In genomic region chrX:153878969-153879653, GRCh38 we compare ENCODE assay signal across 13 cellular contexts. TPM values are rescaled to one million over a fixed set of nuclear protein-coding genes. Genes with fewer than 3 reads are reported as not detected.
DNase-seq lines count a peak whose midpoint lies in the region; ATAC-seq, FAIRE-seq and TF ChIP-seq lines count a peak whose summit lies in the region.
"Had no signal": no experiment of that assay in that cellular context is flagged by ENCODE, and none has a peak within 500 bp of the region (broad histone marks: within the 10 kb centered on the region; RNA-seq: fewer than 3 reads in every experiment).

No MANE protein-coding gene starts in this region.

- H3K27me3 ChIP-seq in H1 (replicated peaks in 1 of 4; ENCODE audit: control insufficient read depth in 3 of 4, extremely low read depth in 1 of 4, insufficient read depth in 3 of 4, low read length in 3 of 4), result no peaks in the 10 kb centered on the region; a peak in 1 of 7 replicates

- H3K9me3 Mint-ChIP-seq in activated naive CD4-positive, alpha-beta T cell treated with anti-CD3 and anti-CD28 coated beads, Interleukin-2, amount 10 ng/mL, durations not matched to agents 7 days and 5 days, result no peaks in the 10 kb centered on the region
- peaks cover 0 to 3% of the 10 kb centered on the region in 2 donors for H3K9me3 Mint-ChIP-seq in stimulated activated naive B cell treated with anti-CD40 and anti-IgM and Interleukin-4, amounts not matched to agents 10 μg/mL and 1 μg/mL and 100 μg/mL, for 72 hours

- peaks cover 2 to 12% of the 10 kb centered on the region in 2 experiments for H4K20me1 ChIP-seq in H1 (replicated peaks in 1 of 2; ENCODE audit: control insufficient read depth in 1 of 2, insufficient read depth in 2 of 2, low read length in 2 of 2)

- peak overlapping the region; percentile 46 for H4K5ac ChIP-seq in H1 (ENCODE audit: insufficient read length, low read depth, low read length)

- FAIRE-seq in H1 (lab: Jason Lieb, UNC) (peak; percentile 77), H54 (lab: Jason Lieb, UNC) (no peak)
- FAIRE-seq: GM18507 had no signal

- no peak; a peak in 1 of 4 replicates for TF ChIP-seq CTCF in H1 (IDR thresholded peaks at IDR 0.05; ENCODE audit: control extremely low read depth in 1 of 3, insufficient read depth in 1 of 3, low read depth in 1 of 3, low read length in 3 of 3)

- H3K27ac ChIP-seq in H1 (ENCODE audit: low read depth, low read length), result peak overlapping the region; percentile 15; the same call in 1 of the 2 replicates

- H3K27me3 Mint-ChIP-seq in activated naive CD4-positive, alpha-beta T cell treated with anti-CD3 and anti-CD28 coated beads, Interleukin-2, amount 10 ng/mL, durations not matched to agents 7 days and 5 days, result peaks cover 78% of the 10 kb centered on the region
- H3K27me3 Mint-ChIP-seq in stimulated activated naive B cell treated with anti-CD40 and anti-IgM and Interleukin-4, amounts not matched to agents 10 μg/mL and 1 μg/mL and 100 μg/mL, for 72 hours, result peaks cover 54 to 63% of the 10 kb centered on the region in 2 donors

- H3K4me1 Mint-ChIP-seq in activated naive CD4-positive, alpha-beta T cell treated with anti-CD3 and anti-CD28 coated beads, Interleukin-2, amount 10 ng/mL, durations not matched to agents 7 days and 5 days, result peaks cover 20% of the 10 kb centered on the region
- peaks cover 20 to 25% of the 10 kb centered on the region in 2 donors for H3K4me1 Mint-ChIP-seq in stimulated activated naive B cell treated with anti-CD40 and anti-IgM and Interleukin-4, amounts not matched to agents 10 μg/mL and 1 μg/mL and 100 μg/mL, for 72 hours

- DNase-seq in activated naive CD4-positive, alpha-beta T cell treated with Interleukin-2 at 50 U/mL for 16 hours, result peak; percentile 21
- no peak for DNase-seq in activated naive CD4-positive, alpha-beta T cell treated with anti-CD3 and anti-CD28 coated beads, Interleukin-2, amount 10 ng/mL, durations not matched to agents 7 days and 5 days
- DNase-seq in NCI-H345 (lab: John Stamatoyannopoulos, UW) (peak; percentile 68), H1 (ENCODE audit: low read depth in 1 of 2, low spot score in 2 of 2) (no peak), cerebellar cortex (ENCODE audit: low spot score) (no peak), H54 (ENCODE audit: insufficient read length, low spot score) (no peak)
- no peak for DNase-seq in stimulated activated naive B cell treated with anti-CD40 and anti-IgM and Interleukin-4, amounts not matched to agents 10 μg/mL and 1 μg/mL and 100 μg/mL, for 72 hours
- DNase-seq: AML-193 had no signal

- no peak for TF ChIP-seq POLR2A in H1 (IDR thresholded peaks at IDR 0.05; ENCODE audit: control extremely low read depth in 1 of 2, low read depth in 2 of 2, low read length in 2 of 2)
- no peak for TF ChIP-seq POLR2A in H54 (IDR thresholded peaks at IDR 0.05; ENCODE audit: low read depth, low read length)

- no peak overlapping the region for H3K4me3 Mint-ChIP-seq in activated naive CD4-positive, alpha-beta T cell treated with anti-CD3 and anti-CD28 coated beads, Interleukin-2, amount 10 ng/mL, durations not matched to agents 7 days and 5 days
- H3K4me3 Mint-ChIP-seq in stimulated activated naive B cell treated with anti-CD40 and anti-IgM and Interleukin-4, amounts not matched to agents 10 μg/mL and 1 μg/mL and 100 μg/mL, for 72 hours, result peak overlapping the region; percentile 59 to 66

- 5% methylated on average over 19 of the region's 28 CpGs; no CpG with 5 or more reads in 1 of the 2 experiments for WGBS in H1 (ENCODE audit: extremely low coverage in 1 of 2, insufficient coverage in 1 of 2, insufficient read length in 1 of 2, insufficient replicate concordance in 2 of 2, low coverage in 1 of 2, low lambda C conversion rate in 2 of 2, missing lambda C conversion rate in 1 of 2), 2 experiments

- no peaks in the 10 kb centered on the region for H3K79me1 ChIP-seq in H1 (ENCODE audit: low read depth, low read length)

- no peak overlapping the region for H2BK15ac ChIP-seq in H1 (ENCODE audit: low read length)

- H4K91ac ChIP-seq in H1 (replicated peaks; ENCODE audit: insufficient read length, low read length), result no peak overlapping the region

- no peak overlapping the region for H2AFZ ChIP-seq in H1 (ENCODE audit: low read length)

- H2AK5ac ChIP-seq in H1 (ENCODE audit: low read depth, low read length), result no peak overlapping the region

- H3K9me3 ChIP-seq in H1 (ENCODE audit: insufficient read depth in 2 of 2, low read depth in 1 of 2, low read length in 1 of 2), result no peaks in the 10 kb centered on the region

- no peak overlapping the region for H2BK20ac ChIP-seq in H1 (ENCODE audit: low read length)

- H3K14ac ChIP-seq in H1 (ENCODE audit: insufficient read length), result no peak overlapping the region

- TF ChIP-seq RAD21 in H1 (IDR thresholded peaks at IDR 0.05 in 1 of 2, conservative IDR thresholded peaks at IDR 0.05 in 1 of 2; ENCODE audit: low read depth in 2 of 2, low read length in 2 of 2), result no peak

- no peak overlapping the region; the same call in 1 of the 2 replicates for H4K8ac ChIP-seq in H1 (ENCODE audit: extremely low read depth, insufficient read depth, low read length)

- H3K4me3 ChIP-seq in H1 (ENCODE audit: extremely low read depth in 1 of 4, insufficient read depth in 2 of 4, low read depth in 3 of 4, low read length in 4 of 4), result peak overlapping the region; percentile 9 to 51 (median 26); a peak in 5 of 8 replicates
- H3K4me3 ChIP-seq: lung had no signal

- peak overlapping the region; percentile 52; the same call in 1 of the 2 replicates for H2BK5ac ChIP-seq in H1 (ENCODE audit: low read depth, low read length)

- no peaks in the 10 kb centered on the region for H3K36me3 Mint-ChIP-seq in activated naive CD4-positive, alpha-beta T cell treated with anti-CD3 and anti-CD28 coated beads, Interleukin-2, amount 10 ng/mL, durations not matched to agents 7 days and 5 days
- H3K36me3 Mint-ChIP-seq in stimulated activated naive B cell treated with anti-CD40 and anti-IgM and Interleukin-4, amounts not matched to agents 10 μg/mL and 1 μg/mL and 100 μg/mL, for 72 hours, result peaks cover 0 to 5% of the 10 kb centered on the region in 2 donors

- no peak overlapping the region for H3K27ac Mint-ChIP-seq in activated naive CD4-positive, alpha-beta T cell treated with anti-CD3 and anti-CD28 coated beads, Interleukin-2, amount 10 ng/mL, durations not matched to agents 7 days and 5 days
- H3K27ac Mint-ChIP-seq in stimulated activated naive B cell treated with anti-CD40 and anti-IgM and Interleukin-4, amounts not matched to agents 10 μg/mL and 1 μg/mL and 100 μg/mL, for 72 hours, result no peak overlapping the region

- H3K4me1 ChIP-seq in H1 (replicated peaks in 1 of 4; ENCODE audit: control insufficient read depth in 3 of 4, insufficient read depth in 4 of 4, low read length in 3 of 4), result peaks cover 7 to 50% (median 32%) of the 10 kb centered on the region in 4 experiments

- no peak overlapping the region for H3K23ac ChIP-seq in H1 (ENCODE audit: insufficient read length)

- POLR2A ChIA-PET in H1 (lab: Charles Lee; ENCODE audit: partially characterized antibody), result interaction anchor here (0.6 to 2.0 kb wide), 9 partner anchors 11 to 58 kb away, joined by 3 to 6 read pairs (median 3); partner anchors contain the start of gene ARHGAP4

- H2BK12ac ChIP-seq in H1 (ENCODE audit: low read depth, low read length), result no peak overlapping the region

- CTCF ChIA-PET in activated naive CD4-positive, alpha-beta T cell treated with anti-CD3 and anti-CD28 coated beads, Interleukin-2, amount 10 ng/mL, durations not matched to agents 7 days and 5 days (lab: Charles Lee), result interaction anchor here (1.0 to 1.2 kb wide), 2 partner anchors 43 to 87 kb away, joined by 3 read pairs; no protein-coding TSS in a partner anchor
- CTCF ChIA-PET in H1 (lab: Charles Lee; ENCODE audit: partially characterized antibody), result interaction anchor here (0.6 to 2.5 kb wide), 9 partner anchors 8 to 302 kb away, joined by 3 to 9 read pairs (median 3); no protein-coding TSS in a partner anchor

- H3K18ac ChIP-seq in H1 (ENCODE audit: extremely low read depth, low read length), result no peak overlapping the region; the same call in 1 of the 2 replicates

- H3K79me2 ChIP-seq in H1 (ENCODE audit: control insufficient read depth in 1 of 2, insufficient read depth in 2 of 2, low read length in 2 of 2), result no peaks in the 10 kb centered on the region; a peak in 1 of 4 replicates

- ATAC-seq in stimulated activated naive B cell treated with anti-CD40 and anti-IgM and Interleukin-4, amounts not matched to agents 10 μg/mL and 1 μg/mL and 100 μg/mL, for 72 hours (replicated peaks), result peak; percentile 73 to 80
- no peak for ATAC-seq in GM21737 (IDR thresholded peaks at IDR 0.05; ENCODE audit: unreplicated experiment)

- H3K9ac ChIP-seq in H1 (replicated peaks in 1 of 4; ENCODE audit: extremely low read depth in 1 of 4, low read depth in 3 of 4, low read length in 3 of 4), result no peak overlapping the region

- H2BK120ac ChIP-seq in H1 (replicated peaks; ENCODE audit: low read depth, low read length), result no peak overlapping the region

- H3K56ac ChIP-seq in H1 (replicated peaks; ENCODE audit: insufficient read length, low read depth, low read length), result no peak overlapping the region

- H3K36me3 ChIP-seq in H1 (ENCODE audit: control insufficient read depth in 2 of 4, insufficient read depth in 4 of 4, low read length in 3 of 4), result no peaks in the 10 kb centered on the region

- no peak for TF ChIP-seq EP300 in H1 (IDR thresholded peaks at IDR 0.05; ENCODE audit: borderline replicate concordance in 1 of 2, low read depth in 2 of 2, low read length in 2 of 2)

- peak overlapping the region; percentile 49 to 81 for H3K4me2 ChIP-seq in H1 (ENCODE audit: insufficient read depth in 1 of 2, low read depth in 2 of 2, low read length in 2 of 2)

- no peaks in the 10 kb centered on the region for H3K23me2 ChIP-seq in H1 (ENCODE audit: low read depth, low read length)

- H3K4ac ChIP-seq in H1 (replicated peaks; ENCODE audit: insufficient read length, low read depth, low read length), result no peak overlapping the region

RNA-seq across cellular contexts. Expression of gene L1CAM, which starts 6.9 kb away (rescaled TPM):
- total RNA-seq in H1 (2021; fragmentation: NEBNext Ultra II Directional; extraction: Animal tissue kit (Norgen Biotek cat#: 25700)), result 38.7 and 43.0 TPM in 2 replicates
- 11.0 and 16.4 TPM in 2 replicates for polyA plus RNA-seq in H1 (2011; rRNA removed)
- 9.1 TPM for polyA plus RNA-seq in H1 (2011; cell fraction: cytosol; rRNA removed)
- 32.6 TPM for polyA plus RNA-seq in H1 (2011; cell fraction: nucleus; rRNA removed)
- polyA plus RNA-seq in H1 (2012, experiment 1 of 2), result 22.4 to 29.0 TPM (median 26.2 TPM) in 4 replicates
- polyA plus RNA-seq in H1 (2012, experiment 2 of 2), result 15.9 TPM
- 54.0 TPM for polyA plus RNA-seq in H1 (2013, experiment 1 of 2)
- polyA plus RNA-seq in H1 (2013, experiment 2 of 2), result 46.2 TPM
- 13.0 and 18.6 TPM in 2 replicates for polyA minus RNA-seq in H1 (2011; rRNA and poly(A)+ RNA removed)
- 21.0 TPM for polyA minus RNA-seq in H1 (2011; cell fraction: cytosol; rRNA and poly(A)+ RNA removed)
- polyA minus RNA-seq in H1 (2011; cell fraction: nucleus; rRNA and poly(A)+ RNA removed), result 12.7 TPM

RNA-seq across cellular contexts. Expression of gene AVPR2, which starts 25.4 kb away (rescaled TPM):
- total RNA-seq in H1 (2021; fragmentation: NEBNext Ultra II Directional; extraction: Animal tissue kit (Norgen Biotek cat#: 25700)), result not detected in 2 replicates
- polyA plus RNA-seq in H1 (2011; rRNA removed), result 0.08 and 0.09 TPM in 2 replicates
- 0.06 TPM for polyA plus RNA-seq in H1 (2011; cell fraction: cytosol; rRNA removed)
- 0.14 TPM for polyA plus RNA-seq in H1 (2011; cell fraction: nucleus; rRNA removed)
- 0.25 to 0.54 TPM (median 0.35 TPM) in 3 of 4 replicates, not detected in the other for polyA plus RNA-seq in H1 (2012, experiment 1 of 2)
- polyA plus RNA-seq in H1 (2012, experiment 2 of 2), result 0.14 TPM
- 0.10 TPM for polyA plus RNA-seq in H1 (2013, experiment 1 of 2)
- 0.13 TPM for polyA plus RNA-seq in H1 (2013, experiment 2 of 2)
- polyA minus RNA-seq in H1 (2011; rRNA and poly(A)+ RNA removed), result 0.15 TPM in 1 of 2 replicates, not detected in the other
- not detected for polyA minus RNA-seq in H1 (2011; cell fraction: cytosol; rRNA and poly(A)+ RNA removed)
- not detected for polyA minus RNA-seq in H1 (2011; cell fraction: nucleus; rRNA and poly(A)+ RNA removed)
- total RNA-seq: LHCN-M2; T-helper 2 cell treated with Interferon-gamma antibody and Interleukin-4, amounts not matched to agents 100 ng/mL and 5 ng/mL, for 36 hours had no signal

RNA-seq across cellular contexts. Expression of gene ARHGAP4, which starts 47.0 kb away (rescaled TPM):
- total RNA-seq in H1 (2021; fragmentation: NEBNext Ultra II Directional; extraction: Animal tissue kit (Norgen Biotek cat#: 25700)), result 25.9 and 26.0 TPM in 2 replicates
- 23.9 and 42.4 TPM in 2 replicates for polyA plus RNA-seq in H1 (2011; rRNA removed)
- polyA plus RNA-seq in H1 (2011; cell fraction: cytosol; rRNA removed), result 27.6 TPM
- polyA plus RNA-seq in H1 (2011; cell fraction: nucleus; rRNA removed), result 149 TPM
- polyA plus RNA-seq in H1 (2012, experiment 1 of 2), result 10.6 to 29.1 TPM (median 24.4 TPM) in 4 replicates
- 21.7 TPM for polyA plus RNA-seq in H1 (2012, experiment 2 of 2)
- polyA plus RNA-seq in H1 (2013, experiment 1 of 2), result 27.8 TPM
- 26.3 TPM for polyA plus RNA-seq in H1 (2013, experiment 2 of 2)
- polyA minus RNA-seq in H1 (2011; rRNA and poly(A)+ RNA removed), result 9.9 and 11.1 TPM in 2 replicates
- 32.3 TPM for polyA minus RNA-seq in H1 (2011; cell fraction: cytosol; rRNA and poly(A)+ RNA removed)
- polyA minus RNA-seq in H1 (2011; cell fraction: nucleus; rRNA and poly(A)+ RNA removed), result 31.3 TPM

RNA-seq across cellular contexts. Expression of gene PDZD4, which starts 48.8 kb away (rescaled TPM):
- 169 and 174 TPM in 2 replicates for total RNA-seq in H1 (2021; fragmentation: NEBNext Ultra II Directional; extraction: Animal tissue kit (Norgen Biotek cat#: 25700))
- polyA plus RNA-seq in H1 (2011; rRNA removed), result 45.8 and 77.2 TPM in 2 replicates
- 90.6 TPM for polyA plus RNA-seq in H1 (2011; cell fraction: cytosol; rRNA removed)
- polyA plus RNA-seq in H1 (2011; cell fraction: nucleus; rRNA removed), result 221 TPM
- polyA plus RNA-seq in H1 (2012, experiment 1 of 2), result 98.3 to 127 TPM (median 121 TPM) in 4 replicates
- 85.6 TPM for polyA plus RNA-seq in H1 (2012, experiment 2 of 2)
- polyA plus RNA-seq in H1 (2013, experiment 1 of 2), result 175 TPM
- 166 TPM for polyA plus RNA-seq in H1 (2013, experiment 2 of 2)
- polyA minus RNA-seq in H1 (2011; rRNA and poly(A)+ RNA removed), result 38.4 and 47.0 TPM in 2 replicates
- polyA minus RNA-seq in H1 (2011; cell fraction: cytosol; rRNA and poly(A)+ RNA removed), result 51.6 TPM
- 37.1 TPM for polyA minus RNA-seq in H1 (2011; cell fraction: nucleus; rRNA and poly(A)+ RNA removed)

RNA-seq across cellular contexts. Expression of gene NAA10, which starts 55.7 kb away (rescaled TPM):
- total RNA-seq in H1 (2021; fragmentation: NEBNext Ultra II Directional; extraction: Animal tissue kit (Norgen Biotek cat#: 25700)), result 98.1 and 98.8 TPM in 2 replicates
- 80.4 and 119 TPM in 2 replicates for polyA plus RNA-seq in H1 (2011; rRNA removed)
- 119 TPM for polyA plus RNA-seq in H1 (2011; cell fraction: cytosol; rRNA removed)
- polyA plus RNA-seq in H1 (2011; cell fraction: nucleus; rRNA removed), result 118 TPM
- 97.2 to 140 TPM (median 123 TPM) in 4 replicates for polyA plus RNA-seq in H1 (2012, experiment 1 of 2)
- polyA plus RNA-seq in H1 (2012, experiment 2 of 2), result 131 TPM
- 119 TPM for polyA plus RNA-seq in H1 (2013, experiment 1 of 2)
- polyA plus RNA-seq in H1 (2013, experiment 2 of 2), result 110 TPM
- polyA minus RNA-seq in H1 (2011; rRNA and poly(A)+ RNA removed), result 52.7 and 54.6 TPM in 2 replicates
- 42.9 TPM for polyA minus RNA-seq in H1 (2011; cell fraction: cytosol; rRNA and poly(A)+ RNA removed)
- polyA minus RNA-seq in H1 (2011; cell fraction: nucleus; rRNA and poly(A)+ RNA removed), result 50.2 TPM

Comparison
In these comparisons a context has a peak if more than half of its experiments do, and no peak if none do; other contexts are left out.
1. DNase-seq: peak in activated naive CD4-positive, alpha-beta T cell treated with Interleukin-2 at 50 U/mL for 16 hours (single experiment) and NCI-H345 (single experiment); none in activated naive CD4-positive, alpha-beta T cell treated with anti-CD3 and anti-CD28 coated beads, Interleukin-2, amount 10 ng/mL, durations not matched to agents 7 days and 5 days (single experiment), H1 (0 of 2), stimulated activated naive B cell treated with anti-CD40 and anti-IgM and Interleukin-4, amounts not matched to agents 10 μg/mL and 1 μg/mL and 100 μg/mL, for 72 hours (single experiment), cerebellar cortex (single experiment) and H54 (single experiment).